Comparison of ENCODE assay signal across 8 cellular contexts in the genomic region with DNA sequence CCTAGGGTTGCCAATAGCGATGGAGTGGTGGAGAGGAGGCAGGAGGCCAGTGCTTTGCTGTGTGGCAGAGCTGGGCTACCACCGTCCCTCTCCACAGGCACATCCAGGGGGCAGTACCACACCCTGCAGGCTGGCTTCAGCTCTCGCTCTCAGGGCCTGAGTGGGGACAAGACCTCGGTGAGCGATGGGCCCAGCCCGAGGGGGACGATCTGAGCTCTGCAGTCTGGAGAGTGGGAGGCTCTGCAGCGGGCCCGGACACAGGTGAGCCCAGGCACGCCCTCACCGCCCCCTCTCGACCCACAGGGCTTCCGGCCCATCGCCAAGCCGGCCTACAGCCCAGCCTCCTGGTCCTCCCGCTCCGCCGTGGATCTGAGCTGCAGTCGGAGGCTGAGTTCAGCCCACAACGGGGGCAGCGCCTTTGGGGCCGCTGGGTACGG. TPM values are rescaled to one million over a fixed set of nuclear protein-coding genes. Genes with fewer than 3 reads are reported as not detected.
A peak's percentile ranks its signal among the peaks of the same experiment; 100 is the strongest.
DNase-seq lines count a peak whose midpoint lies in the region; ATAC-seq and TF ChIP-seq lines count a peak whose summit lies in the region.

No MANE protein-coding gene starts in this region.

- H3K4me3 ChIP-seq in CD8-positive, alpha-beta T cell (ENCODE audit: low read depth, low read length), result peak overlapping the region; percentile 35
- no peak overlapping the region for H3K4me3 ChIP-seq in H7 (ENCODE audit: insufficient read depth, low read depth, low read length)

- no peaks in the 10 kb centered on the region for H3K36me3 ChIP-seq in CD8-positive, alpha-beta T cell (ENCODE audit: insufficient read depth, low read length)
- no peaks in the 10 kb centered on the region; the same call in 1 of the 2 replicates for H3K36me3 ChIP-seq in H7 (replicated peaks; ENCODE audit: control insufficient read depth, insufficient read depth, low read length)

- intact Hi-C loops in CD8-positive, alpha-beta T cell (cut with DNase I, micrococcal nuclease), result no loop called here
- intact Hi-C loops in left cardiac atrium (cut with DNase I), result loop anchor here in 1 of 2 donors (10.0 kb wide), 1 partner anchor 142 kb away; no protein-coding TSS in a partner anchor

- no peak for TF ChIP-seq CTCF in CD8-positive, alpha-beta T cell (IDR thresholded peaks at IDR 0.05)
- peak; percentile 25 for TF ChIP-seq CTCF in type B pancreatic cell (conservative IDR thresholded peaks at IDR 0.05)

- POLR2A ChIA-PET in CD8-positive, alpha-beta T cell (lab: Charles Lee), result interaction anchor here (1.8 kb wide), 1 partner anchor 10 kb away, joined by 12 read pairs; no protein-coding TSS in a partner anchor

- no peak for DNase-seq in CD8-positive, alpha-beta T cell
- peak; percentile 90 for DNase-seq in H7
- no peak for DNase-seq in left cardiac atrium
- no peak for DNase-seq in type B pancreatic cell (ENCODE audit: extremely low spot score, unreplicated experiment)
- DNase-seq in C1 segment of cervical spinal cord (lab: John Stamatoyannopoulos, UW), result no peak
- no peak for DNase-seq in stimulated activated CD4-positive, alpha-beta T cell treated with anti-CD3 and anti-CD28 coated beads, Interleukin-2, amount 100 ng/mL, for 48 hours

- H3K27ac ChIP-seq in CD8-positive, alpha-beta T cell (ENCODE audit: low read depth, low read length), result no peak overlapping the region

- no peaks in the 10 kb centered on the region for H3K36me3 Mint-ChIP-seq in CD8-positive, alpha-beta T cell
- no peaks in the 10 kb centered on the region for H3K36me3 Mint-ChIP-seq in type B pancreatic cell

- peaks cover 3% of the 10 kb centered on the region for H3K27me3 Mint-ChIP-seq in CD8-positive, alpha-beta T cell (ENCODE audit: low read depth)
- no peaks in the 10 kb centered on the region for H3K27me3 Mint-ChIP-seq in type B pancreatic cell

- H3K4me1 ChIP-seq in CD8-positive, alpha-beta T cell (ENCODE audit: insufficient read depth, low read length), result peaks cover 6% of the 10 kb centered on the region

- H3K9me3 ChIP-seq in CD8-positive, alpha-beta T cell (ENCODE audit: low read length), result no peaks in the 10 kb centered on the region

- H3K27me3 ChIP-seq in CD8-positive, alpha-beta T cell (ENCODE audit: insufficient read depth, low read length), result no peaks in the 10 kb centered on the region
- no peaks in the 10 kb centered on the region for H3K27me3 ChIP-seq in H7 (ENCODE audit: control insufficient read depth, insufficient read depth, low read length)

- no peaks in the 10 kb centered on the region for H3K9me3 Mint-ChIP-seq in CD8-positive, alpha-beta T cell
- H3K9me3 Mint-ChIP-seq in type B pancreatic cell, result no peaks in the 10 kb centered on the region

- peak; percentile 58 for ATAC-seq in CD8-positive, alpha-beta T cell
- ATAC-seq in SK-N-SH treated with all-trans-retinoic acid at 6 μM for 48 hours (peak; percentile 84), left cardiac atrium (peak; percentile 24 to 47), HG02870 (IDR thresholded peaks at IDR 0.05; ENCODE audit: unreplicated experiment) (no peak)

- no peak overlapping the region for H3K27ac Mint-ChIP-seq in CD8-positive, alpha-beta T cell
- no peak overlapping the region for H3K27ac Mint-ChIP-seq in type B pancreatic cell

- peaks cover 3% of the 10 kb centered on the region for H3K4me1 Mint-ChIP-seq in CD8-positive, alpha-beta T cell (ENCODE audit: low read depth)
- peaks cover 6% of the 10 kb centered on the region for H3K4me1 Mint-ChIP-seq in type B pancreatic cell (ENCODE audit: unreplicated experiment)

- CTCF ChIA-PET in CD8-positive, alpha-beta T cell (lab: Charles Lee), result interaction anchor here (0.7 to 1.7 kb wide), 7 partner anchors 10 to 91 kb away, joined by 3 to 9 read pairs (median 4); no protein-coding TSS in a partner anchor

- H3K4me3 Mint-ChIP-seq in CD8-positive, alpha-beta T cell, result peak overlapping the region; percentile 29
- no peak overlapping the region for H3K4me3 Mint-ChIP-seq in type B pancreatic cell

TF ChIP-seq in SK-N-SH treated with all-trans-retinoic acid at 6 μM for 48 hours, 23 proteins besides CTCF, POLR2A, EP300 and RAD21:
- no peak for TF ChIP-seq ISL1 (CRISPR knock-in tag; IDR thresholded peaks at IDR 0.05)
- TF ChIP-seq, protein P1, sequence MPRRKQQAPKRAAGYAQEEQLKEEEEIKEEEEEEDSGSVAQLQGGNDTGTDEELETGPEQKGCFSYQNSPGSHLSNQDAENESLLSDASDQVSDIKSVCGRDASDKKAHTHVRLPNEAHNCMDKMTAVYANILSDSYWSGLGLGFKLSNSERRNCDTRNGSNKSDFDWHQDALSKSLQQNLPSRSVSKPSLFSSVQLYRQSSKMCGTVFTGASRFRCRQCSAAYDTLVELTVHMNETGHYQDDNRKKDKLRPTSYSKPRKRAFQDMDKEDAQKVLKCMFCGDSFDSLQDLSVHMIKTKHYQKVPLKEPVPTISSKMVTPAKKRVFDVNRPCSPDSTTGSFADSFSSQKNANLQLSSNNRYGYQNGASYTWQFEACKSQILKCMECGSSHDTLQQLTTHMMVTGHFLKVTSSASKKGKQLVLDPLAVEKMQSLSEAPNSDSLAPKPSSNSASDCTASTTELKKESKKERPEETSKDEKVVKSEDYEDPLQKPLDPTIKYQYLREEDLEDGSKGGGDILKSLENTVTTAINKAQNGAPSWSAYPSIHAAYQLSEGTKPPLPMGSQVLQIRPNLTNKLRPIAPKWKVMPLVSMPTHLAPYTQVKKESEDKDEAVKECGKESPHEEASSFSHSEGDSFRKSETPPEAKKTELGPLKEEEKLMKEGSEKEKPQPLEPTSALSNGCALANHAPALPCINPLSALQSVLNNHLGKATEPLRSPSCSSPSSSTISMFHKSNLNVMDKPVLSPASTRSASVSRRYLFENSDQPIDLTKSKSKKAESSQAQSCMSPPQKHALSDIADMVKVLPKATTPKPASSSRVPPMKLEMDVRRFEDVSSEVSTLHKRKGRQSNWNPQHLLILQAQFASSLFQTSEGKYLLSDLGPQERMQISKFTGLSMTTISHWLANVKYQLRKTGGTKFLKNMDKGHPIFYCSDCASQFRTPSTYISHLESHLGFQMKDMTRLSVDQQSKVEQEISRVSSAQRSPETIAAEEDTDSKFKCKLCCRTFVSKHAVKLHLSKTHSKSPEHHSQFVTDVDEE (CRISPR knock-in tag; IDR thresholded peaks at IDR 0.05), result no peak
- no peak for TF ChIP-seq ZC3H10 (CRISPR knock-in tag; IDR thresholded peaks at IDR 0.05)
- no peak for TF ChIP-seq RARB (CRISPR knock-in tag; IDR thresholded peaks at IDR 0.05)
- no peak for TF ChIP-seq ZNF8 (CRISPR knock-in tag; IDR thresholded peaks at IDR 0.05)
- no peak for TF ChIP-seq ZFP3 (CRISPR knock-in tag; IDR thresholded peaks at IDR 0.05)
- TF ChIP-seq BACH2 (CRISPR knock-in tag; IDR thresholded peaks at IDR 0.05; ENCODE audit: borderline replicate concordance), result no peak
- TF ChIP-seq CSDC2 (CRISPR knock-in tag; IDR thresholded peaks at IDR 0.05), result no peak
- TF ChIP-seq TCF4 (CRISPR knock-in tag; IDR thresholded peaks at IDR 0.05; ENCODE audit: borderline replicate concordance), result no peak

RNA-seq across cellular contexts. Expression of a gene that starts 2.5 kb away (rescaled TPM):
- total RNA-seq in CD8-positive, alpha-beta T cell, result under 1 TPM in 1 of 2 experiments, not detected in 1; 0.62 TPM
- 2.1 and 3.6 TPM in 2 replicates for total RNA-seq in H7 (2014; rRNA removed; shearing (Covaris generic))
- total RNA-seq in left cardiac atrium, result under 1 TPM; 0.52 to 0.68 TPM
- total RNA-seq in type B pancreatic cell (ENCODE audit: low replicate concordance), result 51.6 and 156 TPM in 2 replicates

RNA-seq across cellular contexts. Expression of a gene that starts 18.3 kb away (rescaled TPM):
- 100 to 1,000 TPM; 270 to 294 TPM for total RNA-seq in CD8-positive, alpha-beta T cell
- 39.5 and 44.9 TPM in 2 replicates for total RNA-seq in H7 (2014; rRNA removed; shearing (Covaris generic))
- total RNA-seq in left cardiac atrium, result 10 to 100 TPM; 35.4 to 36.7 TPM
- total RNA-seq in type B pancreatic cell (ENCODE audit: low replicate concordance), result 36.2 and 44.0 TPM in 2 replicates

RNA-seq across cellular contexts. Expression of a gene that starts 27.2 kb away (rescaled TPM):
- total RNA-seq in CD8-positive, alpha-beta T cell, result under 1 TPM; 0.44 to 0.84 TPM
- total RNA-seq in H7 (2014; rRNA removed; shearing (Covaris generic)), result 56.0 and 62.6 TPM in 2 replicates
- total RNA-seq in left cardiac atrium (1 to 10 TPM; 2.1 to 2.4 TPM), type B pancreatic cell (ENCODE audit: low replicate concordance) (95.0 and 185 TPM in 2 replicates)

RNA-seq across cellular contexts. Expression of a gene that starts 45.3 kb away (rescaled TPM):
- total RNA-seq in CD8-positive, alpha-beta T cell, result 10 to 100 TPM; 84.0 to 86.7 TPM
- 0.83 and 2.2 TPM in 2 replicates for total RNA-seq in H7 (2014; rRNA removed; shearing (Covaris generic))
- total RNA-seq in left cardiac atrium, result 1 to 10 TPM in 1 of 2 donors, under 1 TPM in 1; 0.55 to 1.6 TPM
- total RNA-seq in type B pancreatic cell (ENCODE audit: low replicate concordance), result 25.3 and 66.6 TPM in 2 replicates

RNA-seq across cellular contexts. Expression of a gene that starts 53.5 kb away (rescaled TPM):
- total RNA-seq in CD8-positive, alpha-beta T cell, result 10 to 100 TPM; 18.9 to 21.8 TPM
- 40.9 and 47.5 TPM in 2 replicates for total RNA-seq in H7 (2014; rRNA removed; shearing (Covaris generic))
- total RNA-seq in left cardiac atrium (10 to 100 TPM; 21.5 to 26.5 TPM), type B pancreatic cell (ENCODE audit: low replicate concordance) (33.6 and 46.9 TPM in 2 replicates)

Comparison
In these comparisons a context has a peak if more than half of its experiments do, and no peak if none do; other contexts are left out.
1. RNA of a gene that starts 2.5 kb away (total RNA-seq): 51.6 to 156 TPM in type B pancreatic cell; 2.1 to 3.6 TPM in H7, 0.52 to 0.68 TPM in left cardiac atrium and 0.62 TPM in CD8-positive, alpha-beta T cell; every median in the first group is over 10 times any median in the second.
2. RNA of a gene that starts 27.2 kb away (total RNA-seq): 95.0 to 185 TPM in type B pancreatic cell and 56.0 to 62.6 TPM in H7; 2.1 to 2.4 TPM in left cardiac atrium and 0.44 to 0.84 TPM in CD8-positive, alpha-beta T cell; every median in the first group is over 10 times any median in the second.